Comparison of ENCODE assay signal across 25 cellular contexts in genomic region chr4:101515099-101515498, GRCh38.
DNase-seq lines count a peak whose midpoint lies in the region; ATAC-seq and TF ChIP-seq lines count a peak whose summit lies in the region.
"Had no signal": no experiment of that assay in that cellular context is flagged by ENCODE, and none has a peak within 500 bp of the region (broad histone marks: within the 10 kb centered on the region; RNA-seq: fewer than 3 reads in every experiment).

No MANE protein-coding gene starts in this region.

- no peaks in the 10 kb centered on the region for H3F3A ChIP-seq in Loucy (ENCODE audit: low read depth)

- no peaks in the 10 kb centered on the region for H3K79me2 ChIP-seq in Loucy (ENCODE audit: insufficient read depth, low read length)

- no peaks in the 10 kb centered on the region for H3K36me3 ChIP-seq in Loucy (ENCODE audit: insufficient read depth, low read length)
- H3K36me3 ChIP-seq: BE2C, BLaER1 had no signal

- H3K9me3 Mint-ChIP-seq in activated CD4-positive, alpha-beta T cell treated with anti-CD3 and anti-CD28 coated beads, Interleukin-2, amount 10 ng/mL, durations not matched to agents 24 days and 14 days, result peaks cover 12% of the 10 kb centered on the region
- no peaks in the 10 kb centered on the region for H3K9me3 Mint-ChIP-seq in natural killer cell treated with Interleukin-12 subunit alpha and Interleukin-12 subunit beta and Interleukin-15 and Interleukin-18, amount 100 ng/mL, for 72 hours
- H3K9me3 Mint-ChIP-seq in natural killer cell, result no peaks in the 10 kb centered on the region
- H3K9me3 Mint-ChIP-seq in stimulated activated effector memory CD8-positive, alpha-beta T cell treated with anti-CD3 and anti-CD28 coated beads, Interleukin-12 subunit alpha, Interleukin-12 subunit beta, amount 100 ng/mL, for 72 hours, result no peaks in the 10 kb centered on the region
- H3K9me3 Mint-ChIP-seq: CD4-positive, alpha-beta memory T cell; CD8-positive, alpha-beta memory T cell had no signal

- peaks cover 9% of the 10 kb centered on the region for H3K4me1 Mint-ChIP-seq in activated CD4-positive, alpha-beta T cell treated with anti-CD3 and anti-CD28 coated beads, Interleukin-2, amount 10 ng/mL, durations not matched to agents 24 days and 14 days
- H3K4me1 Mint-ChIP-seq in natural killer cell treated with Interleukin-12 subunit alpha and Interleukin-12 subunit beta and Interleukin-15 and Interleukin-18, amount 100 ng/mL, for 72 hours (ENCODE audit: low read depth in 2 of 2), result peaks cover 9 to 23% of the 10 kb centered on the region in 2 donors
- H3K4me1 Mint-ChIP-seq in natural killer cell, result no peaks in the 10 kb centered on the region
- H3K4me1 Mint-ChIP-seq in stimulated activated effector memory CD8-positive, alpha-beta T cell treated with anti-CD3 and anti-CD28 coated beads, Interleukin-12 subunit alpha, Interleukin-12 subunit beta, amount 100 ng/mL, for 72 hours, result peaks cover 16% of the 10 kb centered on the region
- H3K4me1 Mint-ChIP-seq: CD14-positive monocyte; CD4-positive, CD25-positive, alpha-beta regulatory T cell had no signal

- peaks cover 3% of the 10 kb centered on the region for H3K4me1 ChIP-seq in Loucy (ENCODE audit: insufficient read depth, low read length, poor library complexity, severe bottlenecking)
- H3K4me1 ChIP-seq: A549, BE2C, BLaER1 had no signal

- H3K27me3 Mint-ChIP-seq in activated CD4-positive, alpha-beta T cell treated with anti-CD3 and anti-CD28 coated beads, Interleukin-2, amount 10 ng/mL, durations not matched to agents 24 days and 14 days, result peaks cover 32% of the 10 kb centered on the region
- H3K27me3 Mint-ChIP-seq in natural killer cell treated with Interleukin-12 subunit alpha and Interleukin-12 subunit beta and Interleukin-15 and Interleukin-18, amount 100 ng/mL, for 72 hours, result peaks cover 16 to 28% of the 10 kb centered on the region in 2 donors
- H3K27me3 Mint-ChIP-seq in natural killer cell (ENCODE audit: low read depth in 2 of 2), result peaks cover 23 to 61% of the 10 kb centered on the region in 2 donors

- H3K4me2 ChIP-seq in Loucy (ENCODE audit: low read depth, low read length, poor library complexity, severe bottlenecking), result peak overlapping the region; percentile 48
- H3K4me2 ChIP-seq: A549, BLaER1 had no signal

- no peaks in the 10 kb centered on the region for H3K27me3 ChIP-seq in Loucy (ENCODE audit: insufficient read depth, low read length, poor library complexity, severe bottlenecking)
- H3K27me3 ChIP-seq: BE2C, BLaER1 had no signal

- no peak overlapping the region for H3K27ac Mint-ChIP-seq in activated CD4-positive, alpha-beta T cell treated with anti-CD3 and anti-CD28 coated beads, Interleukin-2, amount 10 ng/mL, durations not matched to agents 24 days and 14 days
- H3K27ac Mint-ChIP-seq in natural killer cell treated with Interleukin-12 subunit alpha and Interleukin-12 subunit beta and Interleukin-15 and Interleukin-18, amount 100 ng/mL, for 72 hours, result peak overlapping the region in 1 of 2 donors; percentile 72
- H3K27ac Mint-ChIP-seq in natural killer cell, result no peak overlapping the region
- peak overlapping the region; percentile 61 for H3K27ac Mint-ChIP-seq in stimulated activated effector memory CD8-positive, alpha-beta T cell treated with anti-CD3 and anti-CD28 coated beads, Interleukin-12 subunit alpha, Interleukin-12 subunit beta, amount 100 ng/mL, for 72 hours
- H3K27ac Mint-ChIP-seq: CD14-positive monocyte; CD4-positive, alpha-beta memory T cell; CD4-positive, CD25-positive, alpha-beta regulatory T cell had no signal

- DNase-seq in activated CD4-positive, alpha-beta T cell treated with anti-CD3 and anti-CD28 coated beads, Interleukin-2, amount 10 ng/mL, durations not matched to agents 24 days and 14 days, result peak; percentile 11
- DNase-seq in activated CD4-positive, alpha-beta T cell treated with anti-CD3 and anti-CD28 coated beads for 4 hours, result no peak
- no peak for DNase-seq in natural killer cell treated with Interleukin-12 subunit alpha and Interleukin-12 subunit beta and Interleukin-15 and Interleukin-18, amount 100 ng/mL, for 72 hours (ENCODE audit: low spot score)
- DNase-seq in natural killer cell (no peak), GM10266 (ENCODE audit: extremely low spot score) (no peak)
- DNase-seq in stimulated activated effector memory CD8-positive, alpha-beta T cell treated with anti-CD3 and anti-CD28 coated beads, Interleukin-12 subunit alpha, Interleukin-12 subunit beta, amount 100 ng/mL, for 72 hours (ENCODE audit: low spot score in 2 of 2), result no peak
- DNase-seq: ACHN; BE2C; C1 segment of cervical spinal cord; CD4-positive, alpha-beta memory T cell; CD8-positive, alpha-beta memory T cell; COR-L47; DMS 273 treated with DMSO at 0.1 percent for 48 hours; DMS153; DMS53; DMS79; DND-41; EL; GDM1 had no signal

- H3K4me3 ChIP-seq in Loucy (ENCODE audit: low read length, poor library complexity, severe bottlenecking), result no peak overlapping the region
- H3K4me3 ChIP-seq: A549, BLaER1 had no signal

- TF ChIP-seq CTCF in natural killer cell (IDR thresholded peaks at IDR 0.05), result no peak
- no peak for TF ChIP-seq CTCF in Loucy (conservative IDR thresholded peaks at IDR 0.05; ENCODE audit: low read length)
- no peak for TF ChIP-seq CTCF in GM10266 (IDR thresholded peaks at IDR 0.05; ENCODE audit: control insufficient read depth, insufficient read depth, low read depth, missing control alignments)

- intact Hi-C loops in activated CD4-positive, alpha-beta T cell treated with anti-CD3 and anti-CD28 coated beads, Interleukin-2, amount 10 ng/mL, durations not matched to agents 24 days and 14 days (cut with micrococcal nuclease), result no loop called here
- intact Hi-C loops in natural killer cell (cut with micrococcal nuclease), result no loop called here

- no peaks in the 10 kb centered on the region for H3K36me3 Mint-ChIP-seq in activated CD4-positive, alpha-beta T cell treated with anti-CD3 and anti-CD28 coated beads, Interleukin-2, amount 10 ng/mL, durations not matched to agents 24 days and 14 days (ENCODE audit: low read depth)
- peaks cover under 1% of the 10 kb centered on the region for H3K36me3 Mint-ChIP-seq in natural killer cell treated with Interleukin-12 subunit alpha and Interleukin-12 subunit beta and Interleukin-15 and Interleukin-18, amount 100 ng/mL, for 72 hours
- no peaks in the 10 kb centered on the region for H3K36me3 Mint-ChIP-seq in natural killer cell
- H3K36me3 Mint-ChIP-seq in stimulated activated effector memory CD8-positive, alpha-beta T cell treated with anti-CD3 and anti-CD28 coated beads, Interleukin-12 subunit alpha, Interleukin-12 subunit beta, amount 100 ng/mL, for 72 hours, result no peaks in the 10 kb centered on the region
- H3K36me3 Mint-ChIP-seq: CD14-positive monocyte; CD4-positive, alpha-beta memory T cell; CD4-positive, CD25-positive, alpha-beta regulatory T cell; CD8-positive, alpha-beta memory T cell had no signal

- H3K9me2 ChIP-seq in Loucy (replicated peaks; ENCODE audit: low read depth, low read length), result no peaks in the 10 kb centered on the region

- H3K9ac ChIP-seq in Loucy (ENCODE audit: low read depth, low read length, poor library complexity, severe bottlenecking), result no peak overlapping the region
- H3K9ac ChIP-seq: BLaER1 had no signal

- H3K9me3 ChIP-seq in Loucy (ENCODE audit: insufficient read depth, low read depth, low read length), result no peaks in the 10 kb centered on the region
- H3K9me3 ChIP-seq: A549, BE2C, BLaER1 had no signal

- ATAC-seq in natural killer cell treated with Interleukin-12 subunit alpha and Interleukin-12 subunit beta and Interleukin-15 and Interleukin-18, amount 100 ng/mL, for 72 hours, result peak in 1 of 2 donors; percentile 73
- ATAC-seq in natural killer cell, result no peak
- ATAC-seq in stimulated activated effector memory CD8-positive, alpha-beta T cell treated with anti-CD3 and anti-CD28 coated beads, Interleukin-12 subunit alpha, Interleukin-12 subunit beta, amount 100 ng/mL, for 72 hours, result peak; percentile 78
- ATAC-seq in GM21360 (IDR thresholded peaks at IDR 0.05; ENCODE audit: unreplicated experiment), result no peak
- ATAC-seq: A549 had no signal

- H2AFZ ChIP-seq in Loucy (ENCODE audit: low read length), result peak overlapping the region; percentile 87

- H3K4me3 Mint-ChIP-seq in activated CD4-positive, alpha-beta T cell treated with anti-CD3 and anti-CD28 coated beads, Interleukin-2, amount 10 ng/mL, durations not matched to agents 24 days and 14 days, result no peak overlapping the region
- H3K4me3 Mint-ChIP-seq in natural killer cell treated with Interleukin-12 subunit alpha and Interleukin-12 subunit beta and Interleukin-15 and Interleukin-18, amount 100 ng/mL, for 72 hours, result peak overlapping the region; percentile 54
- H3K4me3 Mint-ChIP-seq in natural killer cell, result no peak overlapping the region
- H3K4me3 Mint-ChIP-seq in stimulated activated effector memory CD8-positive, alpha-beta T cell treated with anti-CD3 and anti-CD28 coated beads, Interleukin-12 subunit alpha, Interleukin-12 subunit beta, amount 100 ng/mL, for 72 hours, result peak overlapping the region; percentile 19
- H3K4me3 Mint-ChIP-seq: CD14-positive monocyte; CD4-positive, alpha-beta memory T cell; CD4-positive, CD25-positive, alpha-beta regulatory T cell; CD8-positive, alpha-beta memory T cell had no signal

- H4K20me1 ChIP-seq in Loucy (ENCODE audit: insufficient read depth, low read length, poor library complexity, severe bottlenecking), result no peaks in the 10 kb centered on the region
- H4K20me1 ChIP-seq: BLaER1 had no signal

Comparison
In these comparisons a context has a peak if more than half of its experiments do, and no peak if none do; other contexts are left out.
1. H3K4me3 Mint-ChIP-seq: peak in natural killer cell treated with Interleukin-12 subunit alpha and Interleukin-12 subunit beta and Interleukin-15 and Interleukin-18, amount 100 ng/mL, for 72 hours (single experiment) and stimulated activated effector memory CD8-positive, alpha-beta T cell treated with anti-CD3 and anti-CD28 coated beads, Interleukin-12 subunit alpha, Interleukin-12 subunit beta, amount 100 ng/mL, for 72 hours (single experiment); none in activated CD4-positive, alpha-beta T cell treated with anti-CD3 and anti-CD28 coated beads, Interleukin-2, amount 10 ng/mL, durations not matched to agents 24 days and 14 days (single experiment) and natural killer cell (single experiment).